In genomic region chr16:9040766-9041430, GRCh38 we compare ENCODE assay signal across 17 cellular contexts. TPM values are rescaled to one million over a fixed set of nuclear protein-coding genes. Genes with fewer than 3 reads are reported as not detected.
DNase-seq lines count a peak whose midpoint lies in the region; TF ChIP-seq lines count a peak whose summit lies in the region.
"Had no signal": no experiment of that assay in that cellular context is flagged by ENCODE, and none has a peak within 500 bp of the region (broad histone marks: within the 10 kb centered on the region; RNA-seq: fewer than 3 reads in every experiment).

No MANE protein-coding gene starts in this region.

- TF ChIP-seq CTCF in epithelial cell of esophagus (IDR thresholded peaks at IDR 0.05; ENCODE audit: insufficient read depth, low read depth, low read length, missing control alignments) (no peak), tibial artery (IDR thresholded peaks at IDR 0.05) (no peak)

- no peaks in the 10 kb centered on the region for H3K27me3 ChIP-seq in tibial artery

- no peaks in the 10 kb centered on the region for H3K9me3 ChIP-seq in tibial artery

- intact Hi-C loops in tibial artery (cut with DNase I; ENCODE audit: low total_unique reads) = no loop called here

- H3K4me3 ChIP-seq in epithelial cell of esophagus (ENCODE audit: low read length) (no peak overlapping the region), tibial artery (no peak overlapping the region)

- DNase-seq in NCI-H1048 (lab: John Stamatoyannopoulos, UW) (peak; percentile 0), RPMI7951 (ENCODE audit: low read depth) (peak; percentile 29), epithelial cell of esophagus (ENCODE audit: low read depth) (peak; percentile 46), renal cortical epithelial cell (ENCODE audit: low read depth) (peak; percentile 23), NCI-H187 (lab: John Stamatoyannopoulos, UW) (no peak), tibial artery (no peak), NCI-H1105 treated with DMSO at 0.1 percent for 48 hours (lab: John Stamatoyannopoulos, UW) (no peak)
- DNase-seq: AML-193; CD4-positive, alpha-beta T cell; DMS153; DMS79 treated with DMSO at 0.1 percent for 48 hours; GF-D8; GOT3; H7; HFFc6; IMR-90 had no signal

- peaks cover 0 to 4% (median 2%) of the 10 kb centered on the region in 4 donors for H3K4me1 ChIP-seq in tibial artery

- H3K36me3 ChIP-seq in tibial artery = no peaks in the 10 kb centered on the region

- H3K27ac ChIP-seq in tibial artery = no peak overlapping the region
- H3K27ac ChIP-seq: C4-2B had no signal

RNA-seq across cellular contexts. Expression of gene HAPSTR1, which starts 50.5 kb away (rescaled TPM):
- 32.6 and 35.9 TPM in 2 replicates for total RNA-seq in RPMI7951 (2014; rRNA removed; shearing (Covaris generic))
- total RNA-seq in renal cortical epithelial cell = 88.6 and 95.5 TPM in 2 replicates

Comparison
In these comparisons a context has a peak if more than half of its experiments do, and no peak if none do; other contexts are left out.
1. DNase-seq: peak in NCI-H1048 (single experiment), RPMI7951 (single experiment), epithelial cell of esophagus (single experiment) and renal cortical epithelial cell (single experiment); none in NCI-H187 (0 of 2), tibial artery (0 of 2) and NCI-H1105 treated with DMSO at 0.1 percent for 48 hours (single experiment).